ENCODE assay signal across 8 cellular contexts in the genomic region with DNA sequence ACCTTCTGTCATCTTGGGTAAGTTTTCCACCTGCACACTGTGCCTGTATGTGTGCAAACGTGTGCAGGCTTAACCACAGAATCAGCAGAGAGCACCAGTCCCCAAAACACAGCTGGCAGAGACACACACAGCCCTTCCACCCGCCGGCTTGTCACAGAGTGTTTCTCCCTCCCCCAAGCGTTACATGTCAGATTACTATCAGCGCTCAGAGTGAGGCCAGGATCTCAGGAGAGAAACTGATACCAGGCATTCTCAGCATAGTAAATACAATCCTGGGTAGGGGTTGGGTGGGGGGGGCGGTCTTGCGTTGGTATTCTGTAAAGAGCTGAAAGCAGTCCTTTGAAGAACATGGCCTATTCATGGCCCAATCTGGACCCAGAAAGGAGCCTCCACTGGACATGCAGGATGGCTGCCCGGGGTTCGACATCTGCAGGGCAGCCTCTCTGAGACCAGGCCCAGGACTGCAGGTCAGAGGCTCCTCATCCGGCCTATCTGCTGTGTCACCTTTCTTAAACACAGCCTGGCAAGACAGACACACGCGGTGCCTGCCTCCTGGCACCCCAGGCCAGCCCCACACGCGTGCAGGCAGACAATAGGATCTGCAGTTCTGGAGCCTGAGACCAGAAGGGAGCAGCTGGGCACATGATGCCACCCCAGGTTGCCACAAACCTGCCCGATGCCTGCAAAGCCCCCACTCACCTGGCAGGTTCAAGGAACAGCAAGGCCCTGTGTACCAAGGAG. TPM values are rescaled to one million over a fixed set of nuclear protein-coding genes. Genes with fewer than 3 reads are reported as not detected.
DNase-seq lines count a peak whose midpoint lies in the region; ATAC-seq, FAIRE-seq and TF ChIP-seq lines count a peak whose summit lies in the region.

No MANE protein-coding gene starts in this region.

- H3K27me3 ChIP-seq in CD4-positive, alpha-beta T cell (ENCODE audit: control insufficient read depth, insufficient read depth, low read length), result peaks cover 7% of the 10 kb centered on the region
- no peaks in the 10 kb centered on the region for H3K27me3 ChIP-seq in Peyer's patch
- no peaks in the 10 kb centered on the region for H3K27me3 ChIP-seq in esophagus muscularis mucosa
- H3K27me3 ChIP-seq in osteoblast (ENCODE audit: insufficient read depth, low read length), result no peaks in the 10 kb centered on the region

- no peak for TF ChIP-seq CTCF in CD4-positive, alpha-beta T cell (IDR thresholded peaks at IDR 0.05)
- TF ChIP-seq CTCF in Peyer's patch (IDR thresholded peaks at IDR 0.05) (no peak), esophagus muscularis mucosa (IDR thresholded peaks at IDR 0.05) (no peak), osteoblast (IDR thresholded peaks at IDR 0.05; ENCODE audit: extremely low read depth, low read depth, low read length) (no peak)

- H3K4me3 Mint-ChIP-seq in CD4-positive, alpha-beta T cell, result peak overlapping the region; percentile 91

- no peak for FAIRE-seq in frontal cortex (lab: Jason Lieb, UNC)

- TF ChIP-seq POLR2A in Peyer's patch (IDR thresholded peaks at IDR 0.05), result no peak
- TF ChIP-seq POLR2A in esophagus muscularis mucosa (IDR thresholded peaks at IDR 0.05; ENCODE audit: low read depth), result no peak

- H3K4me1 Mint-ChIP-seq in CD4-positive, alpha-beta T cell (ENCODE audit: low read depth), result peaks cover 38% of the 10 kb centered on the region

- 51% methylated on average over 14 of the region's 15 CpGs for WGBS in esophagus muscularis mucosa

- peak overlapping the region; percentile 10 for H3K27ac Mint-ChIP-seq in CD4-positive, alpha-beta T cell

- H4K20me1 ChIP-seq in osteoblast (ENCODE audit: insufficient read depth, low read length), result peaks cover 46% of the 10 kb centered on the region

- no peak overlapping the region for H2AFZ ChIP-seq in osteoblast (ENCODE audit: low read length)

- TF ChIP-seq EP300 in esophagus muscularis mucosa (IDR thresholded peaks at IDR 0.05), result no peak

- intact Hi-C loops in CD4-positive, alpha-beta T cell (cut with DNase I, micrococcal nuclease), result loop anchor here in 1 of 2 experiments (10.0 kb wide), 1 partner anchor 49 kb away; no protein-coding TSS in a partner anchor
- intact Hi-C loops in esophagus muscularis mucosa (cut with DNase I), result no loop called here

- POLR2A ChIA-PET in CD4-positive, alpha-beta T cell (lab: Charles Lee), result no interaction called here

- no peaks in the 10 kb centered on the region for H3K36me3 Mint-ChIP-seq in CD4-positive, alpha-beta T cell (ENCODE audit: low read depth)

- H3K27me3 Mint-ChIP-seq in CD4-positive, alpha-beta T cell, result peaks cover 17% of the 10 kb centered on the region

- no peak overlapping the region for H3K27ac ChIP-seq in CD4-positive, alpha-beta T cell (ENCODE audit: low read depth, low read length)
- H3K27ac ChIP-seq in Peyer's patch (peak overlapping the region in 3 of 4 donors; percentile 38 to 88 (median 81)), esophagus muscularis mucosa (replicated peaks in 1 of 4) (peak overlapping the region; percentile 86 to 94 (median 88)), osteoblast (ENCODE audit: low read depth, low read length) (no peak overlapping the region)

- H3K9me3 Mint-ChIP-seq in CD4-positive, alpha-beta T cell, result no peaks in the 10 kb centered on the region

- H3K79me2 ChIP-seq in osteoblast (ENCODE audit: insufficient read depth, low read length), result peaks cover 57% of the 10 kb centered on the region

- H3K36me3 ChIP-seq in Peyer's patch, result no peaks in the 10 kb centered on the region
- H3K36me3 ChIP-seq in esophagus muscularis mucosa, result no peaks in the 10 kb centered on the region
- H3K36me3 ChIP-seq in osteoblast (ENCODE audit: insufficient read depth, low read length), result no peaks in the 10 kb centered on the region

- no peaks in the 10 kb centered on the region for H3K9me3 ChIP-seq in CD4-positive, alpha-beta T cell (ENCODE audit: control insufficient read depth, low read length)
- H3K9me3 ChIP-seq in Peyer's patch (no peaks in the 10 kb centered on the region), esophagus muscularis mucosa (no peaks in the 10 kb centered on the region), osteoblast (ENCODE audit: low read depth, low read length) (no peaks in the 10 kb centered on the region)

- H3K4me1 ChIP-seq in Peyer's patch, result peaks cover 0 to 76% (median 0%) of the 10 kb centered on the region in 4 donors
- H3K4me1 ChIP-seq in esophagus muscularis mucosa, result peaks cover 60 to 78% (median 70%) of the 10 kb centered on the region in 4 donors
- H3K4me1 ChIP-seq in osteoblast (ENCODE audit: insufficient read depth, low read length), result peaks cover 36% of the 10 kb centered on the region

- H3K4me3 ChIP-seq in Peyer's patch (peak overlapping the region in 3 of 4 donors; percentile 55 to 93 (median 82)), esophagus muscularis mucosa (peak overlapping the region; percentile 85 to 99 (median 96)), osteoblast (ENCODE audit: insufficient read depth, low read length) (peak overlapping the region; percentile 89)

- peak overlapping the region; percentile 96 for H3K4me2 ChIP-seq in osteoblast (ENCODE audit: insufficient read depth, low read length)

- peak in 1 of 10 experiments; percentile 30 for DNase-seq in CD4-positive, alpha-beta T cell
- no peak for DNase-seq in Peyer's patch
- DNase-seq in esophagus muscularis mucosa (ENCODE audit: extremely low spot score), result no peak
- DNase-seq in osteoblast (ENCODE audit: insufficient read length, low spot score, missing footprints), result peak; percentile 87
- no peak for DNase-seq in NCI-H2029 treated with DMSO at 0.1 percent for 48 hours (lab: John Stamatoyannopoulos, UW)
- no peak for DNase-seq in NCI-H2081 treated with DMSO at 0.1 percent for 48 hours (lab: John Stamatoyannopoulos, UW)
- DNase-seq in frontal cortex (ENCODE audit: low spot score in 2 of 2), result no peak

- peak; percentile 26 for ATAC-seq in CD4-positive, alpha-beta T cell (ENCODE audit: poor library complexity)
- no peak for ATAC-seq in GM21717 (IDR thresholded peaks at IDR 0.05; ENCODE audit: unreplicated experiment)

- CTCF ChIA-PET in CD4-positive, alpha-beta T cell (lab: Charles Lee), result interaction anchor here (1.3 kb wide), 1 partner anchor 631 kb away, joined by 3 read pairs; no protein-coding TSS in a partner anchor

RNA-seq across cellular contexts. Expression of a gene that starts 1.7 kb away (rescaled TPM):
- 1 to 10 TPM; 6.7 to 9.1 TPM for total RNA-seq in CD4-positive, alpha-beta T cell
- total RNA-seq in Peyer's patch, result 100 to 1,000 TPM in 1 of 4 donors, 10 to 100 TPM in 3; 39.8 to 110 (median 73.2) TPM
- total RNA-seq in esophagus muscularis mucosa, result 100 to 1,000 TPM in 1 of 4 donors, 10 to 100 TPM in 3; 59.6 to 119 (median 71.7) TPM
- 46.0 and 49.9 TPM in 2 replicates for total RNA-seq in osteoblast
- total RNA-seq in frontal cortex, result 28.9 TPM

RNA-seq across cellular contexts. Expression of a gene that starts 55.2 kb away (rescaled TPM):
- not detected for total RNA-seq in CD4-positive, alpha-beta T cell
- total RNA-seq in Peyer's patch, result not detected
- not detected for total RNA-seq in esophagus muscularis mucosa
- not detected in 2 replicates for total RNA-seq in osteoblast
- not detected for total RNA-seq in frontal cortex

Comparison
In these comparisons a context has a peak if more than half of its experiments do, and no peak if none do; other contexts are left out.
1. H3K27ac ChIP-seq: peak in Peyer's patch (3 of 4) and esophagus muscularis mucosa (4 of 4); none in CD4-positive, alpha-beta T cell (single experiment) and osteoblast (single experiment).
2. Peak in every context shown above with its lines, with median percentiles within 50 percentile points of each other: H3K4me3 ChIP-seq.